Comparison of ENCODE assay signal across 34 cellular contexts in genomic region chr4:33226783-33227182, GRCh38.
"Had no signal": no experiment of that assay in that cellular context is flagged by ENCODE, and none has a peak within 500 bp of the region (broad histone marks: within the 10 kb centered on the region; RNA-seq: fewer than 3 reads in every experiment).

No MANE protein-coding gene starts in this region.

- H3K27ac ChIP-seq: adrenal gland, body of pancreas, brain microvascular endothelial cell, breast epithelium, VCaP had no signal

- H3K27me3 ChIP-seq: adrenal gland, body of pancreas, brain microvascular endothelial cell, breast epithelium had no signal

- ATAC-seq: activated CD8-positive, alpha-beta T cell treated with anti-CD3 and anti-CD28 coated beads for 36 hours; activated naive CD4-positive, alpha-beta T cell treated with anti-CD3 and anti-CD28 coated beads, Interleukin-2, amount 50 U/mL, for 72 hours; activated T-cell treated with anti-CD3 and anti-CD28 coated beads, Interleukin-2, amount 50 U/mL, for 4 hours; activated T-cell treated with anti-CD3 and anti-CD28 coated beads, Interleukin-2, amount 50 U/mL, for 72 hours; activated T-helper 17 cell treated with anti-CD3 and anti-CD28 coated beads, Interleukin-2, amount 50 U/mL, for 72 hours; body of pancreas had no signal

- FAIRE-seq: astrocyte, colon, TTC549 had no signal

- H3K4me1 ChIP-seq: adrenal gland, body of pancreas, breast epithelium had no signal

- H3K9me3 ChIP-seq: adrenal gland, body of pancreas, breast epithelium had no signal

- DNase-seq: activated B cell treated with CpG ODN at 0.5 μM for 24 hours; activated CD4-positive, alpha-beta memory T cell treated with anti-CD3 and anti-CD28 coated beads for 36 hours; activated CD4-positive, alpha-beta T cell treated with anti-CD3 and anti-CD28 coated beads for 4 hours; activated CD4-positive, alpha-beta T cell treated with anti-CD3 and anti-CD28 coated beads, Interleukin-2, amount 10 ng/mL, durations not matched to agents 24 days and 14 days; activated CD4-positive, alpha-beta T cell treated with anti-CD3 and anti-CD28 coated beads, Interleukin-2, amount 50 U/mL, for 1 hour; activated CD4-positive, alpha-beta T cell treated with anti-CD3 and anti-CD28 coated beads, Interleukin-2, amount 50 U/mL, for 4 hours; activated CD4-positive, CD25-positive, alpha-beta regulatory T cell treated with anti-CD3 and anti-CD28 coated beads, Interleukin-2, amount 50 U/mL, for 72 hours; activated CD8-positive, alpha-beta memory T cell treated with anti-CD3 and anti-CD28 coated beads, Interleukin-2, amount 50 U/mL, for 4 hours; activated CD8-positive, alpha-beta T cell treated with anti-CD3 and anti-CD28 coated beads for 36 hours; activated effector memory CD4-positive, alpha-beta T cell treated with anti-CD3 and anti-CD28 coated beads, Interleukin-2, amount 50 U/mL, for 16 hours; activated gamma-delta T cell treated with Interleukin-2 at 50 U/mL for 16 hours; activated naive CD4-positive, alpha-beta T cell; activated naive CD4-positive, alpha-beta T cell treated with anti-CD3 and anti-CD28 coated beads for 36 hours; activated naive CD4-positive, alpha-beta T cell treated with anti-CD3 and anti-CD28 coated beads, Interleukin-2, amount 50 U/mL, for 16 hours; activated naive CD8-positive, alpha-beta T cell treated with anti-CD3 and anti-CD28 coated beads for 36 hours; activated T-cell treated with anti-CD3 and anti-CD28 coated beads for 4 hours; activated T-cell treated with anti-CD3 and anti-CD28 coated beads, Interleukin-2, amount 50 U/mL, for 1 hour; activated T-cell treated with anti-CD3 and anti-CD28 coated beads, Interleukin-2, amount 50 U/mL, for 4 hours; activated T-cell treated with anti-CD3 and anti-CD28 coated beads, Interleukin-2, amount 50 U/mL, for 72 hours; adrenal gland; amniotic stem cell; aorta; body of pancreas; brain microvascular endothelial cell; central memory CD4-positive, alpha-beta T cell; T-helper 2 cell; T-helper 9 cell had no signal

- H3K36me3 ChIP-seq: adrenal gland, brain microvascular endothelial cell, breast epithelium had no signal

- H3K4me3 ChIP-seq: adrenal gland, body of pancreas, breast epithelium had no signal
